In the genomic region with DNA sequence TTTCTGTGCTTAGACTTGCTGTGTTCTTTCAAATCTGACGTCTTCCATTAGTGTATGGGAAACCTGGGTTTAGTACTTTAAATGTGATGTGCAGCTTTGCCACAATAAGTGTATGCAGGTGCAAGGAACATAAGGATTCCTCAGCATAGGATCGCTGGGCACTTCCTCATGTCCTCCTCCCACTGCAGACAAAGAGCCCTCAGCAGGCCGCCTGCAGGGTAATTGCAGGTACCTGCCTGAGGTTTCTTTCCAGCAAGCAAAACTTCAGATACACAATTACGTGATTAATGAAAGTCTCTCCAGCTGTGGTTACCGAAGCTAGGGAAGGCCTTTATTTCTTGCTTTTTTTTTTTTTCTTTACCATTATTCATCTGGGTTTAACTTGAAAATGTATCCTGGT, we compare ENCODE assay signal across 23 cellular contexts.
DNase-seq lines count a peak whose midpoint lies in the region; ATAC-seq and TF ChIP-seq lines count a peak whose summit lies in the region.
"Had no signal": no experiment of that assay in that cellular context is flagged by ENCODE, and none has a peak within 500 bp of the region (broad histone marks: within the 10 kb centered on the region; RNA-seq: fewer than 3 reads in every experiment).

No MANE protein-coding gene starts in this region.

- H3K27me3 Mint-ChIP-seq in T-helper 17 cell: no peaks in the 10 kb centered on the region
- H3K27me3 Mint-ChIP-seq in osteocyte (ENCODE audit: unreplicated experiment): no peaks in the 10 kb centered on the region
- H3K27me3 Mint-ChIP-seq: naive thymus-derived CD4-positive, alpha-beta T cell had no signal

- no peaks in the 10 kb centered on the region for H3K79me2 ChIP-seq in smooth muscle cell (ENCODE audit: low read depth)

- H3K4me3 Mint-ChIP-seq in T-helper 17 cell (peak overlapping the region; percentile 19), osteocyte (ENCODE audit: unreplicated experiment) (no peak overlapping the region)
- H3K4me3 Mint-ChIP-seq: naive thymus-derived CD4-positive, alpha-beta T cell had no signal

- H3K36me3 Mint-ChIP-seq in T-helper 17 cell (ENCODE audit: low read depth) (no peaks in the 10 kb centered on the region), osteocyte (ENCODE audit: unreplicated experiment) (peaks cover 14% of the 10 kb centered on the region)

- peak overlapping the region; percentile 44 for H3K27ac ChIP-seq in smooth muscle cell (ENCODE audit: low read depth)
- H3K27ac ChIP-seq: brain microvascular endothelial cell, C4-2B, SJCRH30 had no signal

- WGBS in smooth muscle cell (ENCODE audit: low lambda C conversion rate): 64% methylated on average over 5 of the region's 5 CpGs

- peaks cover 17% of the 10 kb centered on the region for H3K4me1 ChIP-seq in smooth muscle cell (ENCODE audit: low read depth)
- H3K4me1 ChIP-seq: SJCRH30 had no signal

- TF ChIP-seq CTCF in smooth muscle cell (IDR thresholded peaks at IDR 0.05; ENCODE audit: borderline replicate concordance, insufficient read depth, poor library complexity, severe bottlenecking) (no peak), osteocyte (IDR thresholded peaks at IDR 0.05) (no peak)

- ATAC-seq in T-helper 17 cell (no peak), GM21619 (IDR thresholded peaks at IDR 0.05; ENCODE audit: unreplicated experiment) (no peak), HG03097 (IDR thresholded peaks at IDR 0.05; ENCODE audit: low FRiP score, unreplicated experiment) (no peak)
- ATAC-seq: naive thymus-derived CD4-positive, alpha-beta T cell had no signal

- no peaks in the 10 kb centered on the region for H3K36me3 ChIP-seq in smooth muscle cell (ENCODE audit: low read depth)
- H3K36me3 ChIP-seq: brain microvascular endothelial cell had no signal

- peaks cover 5% of the 10 kb centered on the region for H3F3A ChIP-seq in smooth muscle cell (ENCODE audit: low read depth)

- no peaks in the 10 kb centered on the region for H4K20me1 ChIP-seq in smooth muscle cell (ENCODE audit: low read depth)

- H3K4me3 ChIP-seq in smooth muscle cell: no peak overlapping the region
- H3K4me3 ChIP-seq: esophagus squamous epithelium, SJCRH30 had no signal

- H3K9me3 Mint-ChIP-seq in osteocyte (ENCODE audit: unreplicated experiment): no peaks in the 10 kb centered on the region
- H3K9me3 Mint-ChIP-seq: naive thymus-derived CD4-positive, alpha-beta T cell had no signal

- peak overlapping the region; percentile 47 for H2AFZ ChIP-seq in smooth muscle cell (ENCODE audit: low read depth)

- no peaks in the 10 kb centered on the region for H3K27me3 ChIP-seq in smooth muscle cell (ENCODE audit: low read depth)
- H3K27me3 ChIP-seq: brain microvascular endothelial cell, esophagus squamous epithelium, SJCRH30, tibial artery had no signal

- H3K9ac ChIP-seq in smooth muscle cell (ENCODE audit: low read depth): no peak overlapping the region

- H3K4me2 ChIP-seq in smooth muscle cell: peak overlapping the region; percentile 71

- H3K4me1 Mint-ChIP-seq in T-helper 17 cell: no peaks in the 10 kb centered on the region
- peaks cover 26% of the 10 kb centered on the region for H3K4me1 Mint-ChIP-seq in osteocyte (ENCODE audit: unreplicated experiment)

- H3K9me3 ChIP-seq in T-helper 17 cell (ENCODE audit: control insufficient read depth, low read length, poor library complexity, severe bottlenecking): no peaks in the 10 kb centered on the region
- H3K9me3 ChIP-seq in smooth muscle cell (replicated peaks; ENCODE audit: low read depth): no peaks in the 10 kb centered on the region
- H3K9me3 ChIP-seq: esophagus squamous epithelium, SJCRH30, tibial artery had no signal

- no peak overlapping the region for H3K27ac Mint-ChIP-seq in T-helper 17 cell
- H3K27ac Mint-ChIP-seq in osteocyte (ENCODE audit: unreplicated experiment): no peak overlapping the region

- peak; percentile 9 to 20 for DNase-seq in NCI-H187 (lab: John Stamatoyannopoulos, UW)
- DNase-seq in NCI-H187 treated with DMSO at 0.1 percent for 48 hours (lab: John Stamatoyannopoulos, UW): no peak
- DNase-seq in T-helper 17 cell: no peak
- peak; percentile 68 for DNase-seq in islet precursor cell
- DNase-seq in smooth muscle cell (lab: John Stamatoyannopoulos, UW; ENCODE audit: unreplicated experiment): no peak
- DNase-seq in osteocyte (ENCODE audit: extremely low spot score, unreplicated experiment): no peak
- DNase-seq: 8988T; activated CD4-positive, alpha-beta T cell treated with anti-CD3 and anti-CD28 coated beads for 4 hours; activated naive CD4-positive, alpha-beta T cell treated with anti-CD3 and anti-CD28 coated beads, Interleukin-2, amount 50 U/mL, for 16 hours; activated T-cell treated with anti-CD3 and anti-CD28 coated beads for 4 hours; esophagus squamous epithelium; hypothalamus; naive thymus-derived CD4-positive, alpha-beta T cell; NCI-H226; SJCRH30; stimulated activated CD4-positive, alpha-beta T cell treated with anti-CD3 and anti-CD28 coated beads, Interleukin-4, amount 100 ng/mL, for 1 hour; stimulated activated CD8-positive, alpha-beta memory T cell treated with anti-CD3 and anti-CD28 coated beads, Interleukin-4, amount 100 ng/mL, for 48 hours; T1000; tibial artery had no signal

Comparison
In these comparisons a context has a peak if more than half of its experiments do, and no peak if none do; other contexts are left out.
1. DNase-seq: peak in NCI-H187 (2 of 2) and islet precursor cell (single experiment); none in NCI-H187 treated with DMSO at 0.1 percent for 48 hours (single experiment), T-helper 17 cell (0 of 3), smooth muscle cell (single experiment) and osteocyte (single experiment).